Comparison of ENCODE assay signal across 26 cellular contexts in genomic region chr20:48416002-48416401, GRCh38.
A peak's percentile ranks its signal among the peaks of the same experiment; 100 is the strongest.
DNase-seq lines count a peak whose midpoint lies in the region; ATAC-seq and TF ChIP-seq lines count a peak whose summit lies in the region.
"Had no signal": no experiment of that assay in that cellular context is flagged by ENCODE, and none has a peak within 500 bp of the region (broad histone marks: within the 10 kb centered on the region; RNA-seq: fewer than 3 reads in every experiment).

No MANE protein-coding gene starts in this region.

- POLR2A ChIA-PET in activated CD8-positive, alpha-beta T cell treated with anti-CD3 and anti-CD28 coated beads for 36 hours (lab: Charles Lee): no interaction called here
- POLR2A ChIA-PET in activated CD8-positive, alpha-beta T cell treated with anti-CD3 and anti-CD28 coated beads, Interleukin-2, amount 10 ng/mL, durations not matched to agents 7 days and 5 days (lab: Charles Lee): no interaction called here

- H3K9me3 ChIP-seq in OCI-LY3 (ENCODE audit: insufficient read depth, low read length): no peaks in the 10 kb centered on the region
- H3K9me3 ChIP-seq: BE2C, HAP-1, SJSA1 had no signal

- H3K4me1 Mint-ChIP-seq in activated CD8-positive, alpha-beta T cell treated with anti-CD3 and anti-CD28 coated beads for 36 hours (ENCODE audit: low read depth): no peaks in the 10 kb centered on the region
- H3K4me1 Mint-ChIP-seq in activated CD8-positive, alpha-beta T cell treated with anti-CD3 and anti-CD28 coated beads, Interleukin-2, amount 10 ng/mL, durations not matched to agents 7 days and 5 days (ENCODE audit: low read depth): no peaks in the 10 kb centered on the region
- H3K4me1 Mint-ChIP-seq in stimulated activated naive CD8-positive, alpha-beta T cell treated with anti-CD3 and anti-CD28 coated beads, Interleukin-15, amount 100 ng/mL, for 72 hours: no peaks in the 10 kb centered on the region
- peaks cover 3 to 10% of the 10 kb centered on the region in 2 donors for H3K4me1 Mint-ChIP-seq in stimulated activated naive B cell treated with anti-CD40 and anti-IgM and Interleukin-4, amounts not matched to agents 10 μg/mL and 1 μg/mL and 100 μg/mL, for 72 hours
- H3K4me1 Mint-ChIP-seq: CD14-positive monocyte; CD8-positive, alpha-beta memory T cell; GM23338 had no signal

- H3K9ac ChIP-seq in OCI-LY3 (ENCODE audit: low read length): no peak overlapping the region
- H3K9ac ChIP-seq: KMS-11 had no signal

- CTCF ChIA-PET in activated CD8-positive, alpha-beta T cell treated with anti-CD3 and anti-CD28 coated beads for 36 hours (lab: Charles Lee): no interaction called here
- CTCF ChIA-PET in activated CD8-positive, alpha-beta T cell treated with anti-CD3 and anti-CD28 coated beads, Interleukin-2, amount 10 ng/mL, durations not matched to agents 7 days and 5 days (lab: Charles Lee): no interaction called here

- H3K4me3 Mint-ChIP-seq in activated CD8-positive, alpha-beta T cell treated with anti-CD3 and anti-CD28 coated beads for 36 hours: no peak overlapping the region
- H3K4me3 Mint-ChIP-seq in activated CD8-positive, alpha-beta T cell treated with anti-CD3 and anti-CD28 coated beads, Interleukin-2, amount 10 ng/mL, durations not matched to agents 7 days and 5 days: no peak overlapping the region
- no peak overlapping the region for H3K4me3 Mint-ChIP-seq in stimulated activated naive CD8-positive, alpha-beta T cell treated with anti-CD3 and anti-CD28 coated beads, Interleukin-15, amount 100 ng/mL, for 72 hours
- H3K4me3 Mint-ChIP-seq in stimulated activated naive B cell treated with anti-CD40 and anti-IgM and Interleukin-4, amounts not matched to agents 10 μg/mL and 1 μg/mL and 100 μg/mL, for 72 hours: no peak overlapping the region
- H3K4me3 Mint-ChIP-seq: CD14-positive monocyte; CD8-positive, alpha-beta memory T cell; GM23338 had no signal

- peaks cover 6% of the 10 kb centered on the region for H3K27me3 Mint-ChIP-seq in activated CD8-positive, alpha-beta T cell treated with anti-CD3 and anti-CD28 coated beads for 36 hours
- H3K27me3 Mint-ChIP-seq in activated CD8-positive, alpha-beta T cell treated with anti-CD3 and anti-CD28 coated beads, Interleukin-2, amount 10 ng/mL, durations not matched to agents 7 days and 5 days (ENCODE audit: low read depth): peaks cover 8% of the 10 kb centered on the region
- H3K27me3 Mint-ChIP-seq in stimulated activated naive CD8-positive, alpha-beta T cell treated with anti-CD3 and anti-CD28 coated beads, Interleukin-15, amount 100 ng/mL, for 72 hours: peaks cover 3% of the 10 kb centered on the region
- H3K27me3 Mint-ChIP-seq in stimulated activated naive B cell treated with anti-CD40 and anti-IgM and Interleukin-4, amounts not matched to agents 10 μg/mL and 1 μg/mL and 100 μg/mL, for 72 hours: peaks cover 31 to 34% of the 10 kb centered on the region in 2 donors

- no peaks in the 10 kb centered on the region for H3K36me3 Mint-ChIP-seq in activated CD8-positive, alpha-beta T cell treated with anti-CD3 and anti-CD28 coated beads for 36 hours (ENCODE audit: low read depth)
- no peaks in the 10 kb centered on the region for H3K36me3 Mint-ChIP-seq in activated CD8-positive, alpha-beta T cell treated with anti-CD3 and anti-CD28 coated beads, Interleukin-2, amount 10 ng/mL, durations not matched to agents 7 days and 5 days (ENCODE audit: low read depth)
- no peaks in the 10 kb centered on the region for H3K36me3 Mint-ChIP-seq in stimulated activated naive B cell treated with anti-CD40 and anti-IgM and Interleukin-4, amounts not matched to agents 10 μg/mL and 1 μg/mL and 100 μg/mL, for 72 hours
- H3K36me3 Mint-ChIP-seq: CD14-positive monocyte; CD8-positive, alpha-beta memory T cell had no signal

- peak overlapping the region; percentile 12 for H3K4me2 ChIP-seq in OCI-LY3 (ENCODE audit: low read length)
- H3K4me2 ChIP-seq: GM23338, KMS-11 had no signal

- H4K20me1 ChIP-seq in OCI-LY3 (ENCODE audit: insufficient read depth, low read length): no peaks in the 10 kb centered on the region

- no peaks in the 10 kb centered on the region for H3K79me2 ChIP-seq in OCI-LY3 (ENCODE audit: low read length)

- H3K27ac ChIP-seq in OCI-LY3 (ENCODE audit: low read length): no peak overlapping the region
- H3K27ac ChIP-seq: KMS-11, SJSA1 had no signal

- peak; percentile 18 for DNase-seq in activated CD8-positive, alpha-beta T cell treated with anti-CD3 and anti-CD28 coated beads for 36 hours
- no peak for DNase-seq in activated CD8-positive, alpha-beta T cell treated with anti-CD3 and anti-CD28 coated beads, Interleukin-2, amount 10 ng/mL, durations not matched to agents 7 days and 5 days
- DNase-seq in stimulated activated naive CD8-positive, alpha-beta T cell treated with anti-CD3 and anti-CD28 coated beads, Interleukin-15, amount 100 ng/mL, for 72 hours: peak in 1 of 2 donors; percentile 17
- no peak for DNase-seq in stimulated activated naive CD8-positive, alpha-beta T cell treated with anti-CD3 and anti-CD28 coated beads, Interleukin-15, Interleukin-2, amounts not matched to agents 100 U/mL and 50 U/mL, for 24 hours
- peak; percentile 13 for DNase-seq in stimulated activated naive B cell treated with anti-CD40 and anti-IgM and Interleukin-4, amounts not matched to agents 10 μg/mL and 1 μg/mL and 100 μg/mL, for 72 hours
- DNase-seq in cardiac septum (ENCODE audit: low spot score): no peak
- DNase-seq: 8988T; ACHN; BE2C; CD8-positive, alpha-beta memory T cell; DMS79 treated with DMSO at 0.1 percent for 48 hours; GF-D8; IMR-90; MM.1S; NCI-H2029; NCI-H446 treated with DMSO at 0.1 percent for 48 hours; NCI-H526; Right ventricle myocardium superior; RPMI8226 had no signal

- no peak for TF ChIP-seq CTCF in activated CD8-positive, alpha-beta T cell treated with anti-CD3 and anti-CD28 coated beads for 36 hours (IDR thresholded peaks at IDR 0.05)
- TF ChIP-seq CTCF in OCI-LY3 (IDR thresholded peaks at IDR 0.05; ENCODE audit: low read depth, low read length): no peak

- peaks cover 6% of the 10 kb centered on the region for H3K27me3 ChIP-seq in OCI-LY3 (ENCODE audit: low read depth, low read length)
- H3K27me3 ChIP-seq: BE2C had no signal

- no peak overlapping the region for H3K4me3 ChIP-seq in OCI-LY3 (ENCODE audit: low read length)
- H3K4me3 ChIP-seq: GM23338, HAP-1, SJSA1 had no signal

- H3K27ac Mint-ChIP-seq in activated CD8-positive, alpha-beta T cell treated with anti-CD3 and anti-CD28 coated beads for 36 hours: no peak overlapping the region
- no peak overlapping the region for H3K27ac Mint-ChIP-seq in activated CD8-positive, alpha-beta T cell treated with anti-CD3 and anti-CD28 coated beads, Interleukin-2, amount 10 ng/mL, durations not matched to agents 7 days and 5 days
- no peak overlapping the region for H3K27ac Mint-ChIP-seq in stimulated activated naive CD8-positive, alpha-beta T cell treated with anti-CD3 and anti-CD28 coated beads, Interleukin-15, amount 100 ng/mL, for 72 hours
- peak overlapping the region; percentile 31 for H3K27ac Mint-ChIP-seq in stimulated activated naive B cell treated with anti-CD40 and anti-IgM and Interleukin-4, amounts not matched to agents 10 μg/mL and 1 μg/mL and 100 μg/mL, for 72 hours
- H3K27ac Mint-ChIP-seq: CD14-positive monocyte; CD8-positive, alpha-beta memory T cell; GM23338 had no signal

- no peak for ATAC-seq in activated CD8-positive, alpha-beta T cell treated with anti-CD3 and anti-CD28 coated beads for 36 hours
- no peak for ATAC-seq in activated CD8-positive, alpha-beta T cell treated with anti-CD3 and anti-CD28 coated beads, Interleukin-2, amount 10 ng/mL, durations not matched to agents 7 days and 5 days
- peak; percentile 60 for ATAC-seq in stimulated activated naive CD8-positive, alpha-beta T cell treated with anti-CD3 and anti-CD28 coated beads, Interleukin-15, amount 100 ng/mL, for 72 hours
- ATAC-seq in stimulated activated naive CD8-positive, alpha-beta T cell treated with anti-CD3 and anti-CD28 coated beads, Interleukin-15, Interleukin-2, amounts not matched to agents 100 U/mL and 50 U/mL, for 24 hours: no peak
- ATAC-seq in stimulated activated naive B cell treated with anti-CD40 and anti-IgM and Interleukin-4, amounts not matched to agents 10 μg/mL and 1 μg/mL and 100 μg/mL, for 72 hours (replicated peaks): peak; percentile 79 to 86
- ATAC-seq in GM18520 (IDR thresholded peaks at IDR 0.05; ENCODE audit: unreplicated experiment): no peak
- ATAC-seq: GM23338 had no signal

- no peaks in the 10 kb centered on the region for H3K9me3 Mint-ChIP-seq in activated CD8-positive, alpha-beta T cell treated with anti-CD3 and anti-CD28 coated beads for 36 hours
- no peaks in the 10 kb centered on the region for H3K9me3 Mint-ChIP-seq in activated CD8-positive, alpha-beta T cell treated with anti-CD3 and anti-CD28 coated beads, Interleukin-2, amount 10 ng/mL, durations not matched to agents 7 days and 5 days (ENCODE audit: insufficient read depth)
- no peaks in the 10 kb centered on the region for H3K9me3 Mint-ChIP-seq in stimulated activated naive CD8-positive, alpha-beta T cell treated with anti-CD3 and anti-CD28 coated beads, Interleukin-15, amount 100 ng/mL, for 72 hours
- H3K9me3 Mint-ChIP-seq in stimulated activated naive B cell treated with anti-CD40 and anti-IgM and Interleukin-4, amounts not matched to agents 10 μg/mL and 1 μg/mL and 100 μg/mL, for 72 hours: no peaks in the 10 kb centered on the region
- H3K9me3 Mint-ChIP-seq: CD8-positive, alpha-beta memory T cell had no signal

- no peak overlapping the region for H2AFZ ChIP-seq in OCI-LY3 (ENCODE audit: low read depth, low read length)
- H2AFZ ChIP-seq: GM23338 had no signal

- peaks cover 14% of the 10 kb centered on the region for H3K4me1 ChIP-seq in OCI-LY3 (ENCODE audit: low read length)
- H3K4me1 ChIP-seq: HAP-1, SJSA1 had no signal

- intact Hi-C loops in activated CD8-positive, alpha-beta T cell treated with anti-CD3 and anti-CD28 coated beads for 36 hours (cut with micrococcal nuclease): no loop called here
- intact Hi-C loops in cardiac septum (cut with DNase I): no loop called here

- no peaks in the 10 kb centered on the region for H3K36me3 ChIP-seq in OCI-LY3 (replicated peaks; ENCODE audit: low read depth, low read length)
- H3K36me3 ChIP-seq: BE2C, HAP-1, SJSA1 had no signal

Comparison
In these comparisons a context has a peak if more than half of its experiments do, and no peak if none do; other contexts are left out.
1. ATAC-seq: peak in stimulated activated naive CD8-positive, alpha-beta T cell treated with anti-CD3 and anti-CD28 coated beads, Interleukin-15, amount 100 ng/mL, for 72 hours (single experiment) and stimulated activated naive B cell treated with anti-CD40 and anti-IgM and Interleukin-4, amounts not matched to agents 10 μg/mL and 1 μg/mL and 100 μg/mL, for 72 hours (2 of 2); none in activated CD8-positive, alpha-beta T cell treated with anti-CD3 and anti-CD28 coated beads for 36 hours (single experiment), activated CD8-positive, alpha-beta T cell treated with anti-CD3 and anti-CD28 coated beads, Interleukin-2, amount 10 ng/mL, durations not matched to agents 7 days and 5 days (single experiment), stimulated activated naive CD8-positive, alpha-beta T cell treated with anti-CD3 and anti-CD28 coated beads, Interleukin-15, Interleukin-2, amounts not matched to agents 100 U/mL and 50 U/mL, for 24 hours (single experiment) and GM18520 (single experiment).
2. DNase-seq: peak in activated CD8-positive, alpha-beta T cell treated with anti-CD3 and anti-CD28 coated beads for 36 hours (single experiment) and stimulated activated naive B cell treated with anti-CD40 and anti-IgM and Interleukin-4, amounts not matched to agents 10 μg/mL and 1 μg/mL and 100 μg/mL, for 72 hours (single experiment); none in activated CD8-positive, alpha-beta T cell treated with anti-CD3 and anti-CD28 coated beads, Interleukin-2, amount 10 ng/mL, durations not matched to agents 7 days and 5 days (single experiment), stimulated activated naive CD8-positive, alpha-beta T cell treated with anti-CD3 and anti-CD28 coated beads, Interleukin-15, Interleukin-2, amounts not matched to agents 100 U/mL and 50 U/mL, for 24 hours (single experiment) and cardiac septum (single experiment).